1 cellular context compared by ENCODE assay signal in genomic region chr3:167078070-167078622, GRCh38.
TF ChIP-seq lines count a peak whose summit lies in the region.

No MANE protein-coding gene starts in this region.

TF ChIP-seq in GM12878, 131 proteins besides CTCF, POLR2A, EP300 and RAD21 (continued from another document):
- TF ChIP-seq ATF3 (IDR thresholded peaks at IDR 0.05; ENCODE audit: borderline replicate concordance, extremely low read depth, low read depth, low read length) (no peak), ZBTB4 (CRISPR knock-in tag; IDR thresholded peaks at IDR 0.05) (no peak), RCOR1 (conservative IDR thresholded peaks at IDR 0.05; ENCODE audit: low read depth, low read length) (no peak), ZBTB40 (IDR thresholded peaks at IDR 0.05; ENCODE audit: borderline replicate concordance) (no peak), GATAD2B (conservative IDR thresholded peaks at IDR 0.05; ENCODE audit: low read depth) (no peak)
- TF ChIP-seq, protein P1, sequence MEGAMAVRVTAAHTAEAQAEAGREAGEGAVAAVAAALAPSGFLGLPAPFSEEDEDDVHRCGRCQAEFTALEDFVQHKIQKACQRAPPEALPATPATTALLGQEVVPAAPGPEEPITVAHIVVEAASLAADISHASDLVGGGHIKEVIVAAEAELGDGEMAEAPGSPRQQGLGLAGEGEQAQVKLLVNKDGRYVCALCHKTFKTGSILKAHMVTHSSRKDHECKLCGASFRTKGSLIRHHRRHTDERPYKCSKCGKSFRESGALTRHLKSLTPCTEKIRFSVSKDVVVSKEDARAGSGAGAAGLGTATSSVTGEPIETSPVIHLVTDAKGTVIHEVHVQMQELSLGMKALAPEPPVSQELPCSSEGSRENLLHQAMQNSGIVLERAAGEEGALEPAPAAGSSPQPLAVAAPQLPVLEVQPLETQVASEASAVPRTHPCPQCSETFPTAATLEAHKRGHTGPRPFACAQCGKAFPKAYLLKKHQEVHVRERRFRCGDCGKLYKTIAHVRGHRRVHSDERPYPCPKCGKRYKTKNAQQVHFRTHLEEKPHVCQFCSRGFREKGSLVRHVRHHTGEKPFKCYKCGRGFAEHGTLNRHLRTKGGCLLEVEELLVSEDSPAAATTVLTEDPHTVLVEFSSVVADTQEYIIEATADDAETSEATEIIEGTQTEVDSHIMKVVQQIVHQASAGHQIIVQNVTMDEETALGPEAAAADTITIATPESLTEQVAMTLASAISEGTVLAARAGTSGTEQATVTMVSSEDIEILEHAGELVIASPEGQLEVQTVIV (IDR thresholded peaks at IDR 0.05; ENCODE audit: borderline replicate concordance, partially characterized antibody) = no peak
